In genomic region chr14:91509083-91509877, GRCh38 we compare ENCODE assay signal across 8 cellular contexts. TPM values are rescaled to one million over a fixed set of nuclear protein-coding genes. Genes with fewer than 3 reads are reported as not detected.
DNase-seq lines count a peak whose midpoint lies in the region; ATAC-seq and TF ChIP-seq lines count a peak whose summit lies in the region.

No MANE protein-coding gene starts in this region.

- DNase-seq in GM12865 (ENCODE audit: low read depth) (peak; percentile 45), NCI-H146 (lab: John Stamatoyannopoulos, UW) (peak; percentile 15), endodermal cell (peak; percentile 66), mucosa of gallbladder (ENCODE audit: low spot score) (peak; percentile 14), SIG-M5 treated with dmso at 0.1 percent for 504 hours (lab: John Stamatoyannopoulos, UW; ENCODE audit: unreplicated experiment) (no peak)
- DNase-seq in activated CD8-positive, alpha-beta memory T cell treated with anti-CD3 and anti-CD28 coated beads for 24 hours = peak; percentile 81

- peaks cover 3% of the 10 kb centered on the region for H3K4me1 Mint-ChIP-seq in endodermal cell
- peaks cover 21% of the 10 kb centered on the region for H3K4me1 Mint-ChIP-seq in stimulated activated memory B cell treated with anti-CD40 and anti-IgM and Interleukin-4, amounts not matched to agents 10 μg/mL and 1 μg/mL and 100 μg/mL, for 72 hours

- H3K4me3 ChIP-seq in GM12865 (ENCODE audit: low read depth, low read length) (peak overlapping the region; percentile 64), endodermal cell (ENCODE audit: low read length) (peak overlapping the region; percentile 96)

- H3K4me3 Mint-ChIP-seq in endodermal cell = peak overlapping the region; percentile 96
- H3K4me3 Mint-ChIP-seq in stimulated activated memory B cell treated with anti-CD40 and anti-IgM and Interleukin-4, amounts not matched to agents 10 μg/mL and 1 μg/mL and 100 μg/mL, for 72 hours = peak overlapping the region; percentile 98

- WGBS in endodermal cell (ENCODE audit: insufficient coverage in 1 of 2, insufficient read length in 1 of 2), 2 experiments = 0 to 2% methylated on average over 18 to 71 of the region's 71 CpGs

- peak overlapping the region; percentile 90 for H3K9ac ChIP-seq in endodermal cell (ENCODE audit: extremely low read depth, low read length, poor library complexity, severe bottlenecking)

- H3K27ac Mint-ChIP-seq in endodermal cell = peak overlapping the region; percentile 96
- peak overlapping the region; percentile 99 for H3K27ac Mint-ChIP-seq in stimulated activated memory B cell treated with anti-CD40 and anti-IgM and Interleukin-4, amounts not matched to agents 10 μg/mL and 1 μg/mL and 100 μg/mL, for 72 hours

- no peaks in the 10 kb centered on the region for H3K27me3 Mint-ChIP-seq in endodermal cell (ENCODE audit: insufficient read depth)
- H3K27me3 Mint-ChIP-seq in stimulated activated memory B cell treated with anti-CD40 and anti-IgM and Interleukin-4, amounts not matched to agents 10 μg/mL and 1 μg/mL and 100 μg/mL, for 72 hours = no peaks in the 10 kb centered on the region

- H3K27ac ChIP-seq in endodermal cell (ENCODE audit: low read depth, low read length) = peak overlapping the region; percentile 99

- TF ChIP-seq CTCF in GM12865 (IDR thresholded peaks at IDR 0.05; ENCODE audit: insufficient read depth, low read depth, low read length, missing control alignments) (no peak), endodermal cell (conservative IDR thresholded peaks at IDR 0.05) (no peak)

- H3K36me3 ChIP-seq in endodermal cell (ENCODE audit: control insufficient read depth, insufficient read depth, low read length) = peaks cover 40% of the 10 kb centered on the region

- no peaks in the 10 kb centered on the region for H3K9me3 Mint-ChIP-seq in endodermal cell
- H3K9me3 Mint-ChIP-seq in stimulated activated memory B cell treated with anti-CD40 and anti-IgM and Interleukin-4, amounts not matched to agents 10 μg/mL and 1 μg/mL and 100 μg/mL, for 72 hours = no peaks in the 10 kb centered on the region

- peaks cover 3% of the 10 kb centered on the region for H3K4me1 ChIP-seq in endodermal cell (ENCODE audit: control insufficient read depth, insufficient read depth, low read length)

- H3K9me3 ChIP-seq in endodermal cell (ENCODE audit: control insufficient read depth, low read length) = peaks cover 4% of the 10 kb centered on the region

- H3K36me3 Mint-ChIP-seq in endodermal cell (ENCODE audit: low read depth) = peaks cover 25% of the 10 kb centered on the region
- H3K36me3 Mint-ChIP-seq in stimulated activated memory B cell treated with anti-CD40 and anti-IgM and Interleukin-4, amounts not matched to agents 10 μg/mL and 1 μg/mL and 100 μg/mL, for 72 hours = peaks cover 22% of the 10 kb centered on the region

- peak; percentile 19 for ATAC-seq in HG02571 (IDR thresholded peaks at IDR 0.05; ENCODE audit: unreplicated experiment)
- ATAC-seq in stimulated activated memory B cell treated with anti-CD40 and anti-IgM and Interleukin-4, amounts not matched to agents 10 μg/mL and 1 μg/mL and 100 μg/mL, for 72 hours = peak; percentile 34

- H3K27me3 ChIP-seq in endodermal cell (ENCODE audit: control insufficient read depth, insufficient read depth, low read length, poor library complexity, severe bottlenecking) = no peaks in the 10 kb centered on the region

RNA-seq across cellular contexts. Expression of gene PPP4R3A, which starts 0.8 kb away (rescaled TPM):
- total RNA-seq in endodermal cell (10 to 100 TPM; 95.2 to 96.6 TPM), mucosa of gallbladder (72.3 TPM)
- 91.0 TPM for polyA plus RNA-seq in endodermal cell (2013, experiment 1 of 2)
- polyA plus RNA-seq in endodermal cell (2013, experiment 2 of 2) = 84.2 TPM
